ENCODE assay signal across 26 cellular contexts in genomic region chr16:65756163-65756562, GRCh38.
"Had no signal": no experiment of that assay in that cellular context is flagged by ENCODE, and none has a peak within 500 bp of the region (broad histone marks: within the 10 kb centered on the region; RNA-seq: fewer than 3 reads in every experiment).

No MANE protein-coding gene starts in this region.

- H3K9me3 Mint-ChIP-seq: activated B cell treated with CpG ODN at 0.5 μM for 24 hours; activated CD4-positive, alpha-beta memory T cell treated with anti-CD3 and anti-CD28 coated beads for 36 hours; activated CD4-positive, alpha-beta T cell treated with anti-CD3 and anti-CD28 coated beads, Interleukin-2, amount 10 ng/mL, durations not matched to agents 7 days and 5 days; activated naive CD4-positive, alpha-beta T cell treated with anti-CD3 and anti-CD28 coated beads for 36 hours had no signal

- H3K27me3 ChIP-seq: brain microvascular endothelial cell, cardiac muscle cell had no signal

- H3K27me3 Mint-ChIP-seq: activated B cell treated with CpG ODN at 0.5 μM for 24 hours; activated CD4-positive, alpha-beta memory T cell treated with anti-CD3 and anti-CD28 coated beads for 36 hours; activated CD4-positive, alpha-beta T cell treated with anti-CD3 and anti-CD28 coated beads, Interleukin-2, amount 10 ng/mL, durations not matched to agents 7 days and 5 days; activated naive CD8-positive, alpha-beta T cell; activated T-helper 17 cell treated with anti-CD3 and anti-CD28 coated beads, Interleukin-2, amount 50 U/mL, for 72 hours; T-helper 17 cell had no signal

- H3K36me3 Mint-ChIP-seq: activated CD4-positive, alpha-beta memory T cell treated with anti-CD3 and anti-CD28 coated beads for 36 hours; activated naive CD8-positive, alpha-beta T cell had no signal

- DNase-seq: activated B cell treated with CpG ODN at 0.5 μM for 24 hours; activated CD4-positive, alpha-beta memory T cell treated with anti-CD3 and anti-CD28 coated beads for 36 hours; activated CD4-positive, alpha-beta T cell treated with anti-CD3 and anti-CD28 coated beads for 1 hour; activated CD4-positive, alpha-beta T cell treated with anti-CD3 and anti-CD28 coated beads, Interleukin-2, amount 10 ng/mL, durations not matched to agents 7 days and 5 days; activated CD8-positive, alpha-beta memory T cell treated with anti-CD3 and anti-CD28 coated beads for 24 hours; activated gamma-delta T cell; activated naive CD4-positive, alpha-beta T cell treated with anti-CD3 and anti-CD28 coated beads for 36 hours; activated T-cell treated with anti-CD3 and anti-CD28 coated beads, Interleukin-2, amount 50 U/mL, for 48 hours; brain microvascular endothelial cell; KG1; NCI-H1092; NCI-H1417; NCI-H1694; NCI-H2029; NCI-H2107; NCI-H2171 treated with DMSO at 0.1 percent for 48 hours; NCI-H226; NCI-H526; RPMI8226; T-helper 17 cell; T-helper 9 cell had no signal

- H3K4me1 Mint-ChIP-seq: activated B cell treated with CpG ODN at 0.5 μM for 24 hours; activated CD4-positive, alpha-beta T cell treated with anti-CD3 and anti-CD28 coated beads, Interleukin-2, amount 10 ng/mL, durations not matched to agents 7 days and 5 days; activated T-helper 17 cell treated with anti-CD3 and anti-CD28 coated beads, Interleukin-2, amount 50 U/mL, for 72 hours; T-helper 17 cell had no signal

- H3K27ac Mint-ChIP-seq: activated B cell treated with CpG ODN at 0.5 μM for 24 hours; activated CD4-positive, alpha-beta memory T cell treated with anti-CD3 and anti-CD28 coated beads for 36 hours; activated CD4-positive, alpha-beta T cell treated with anti-CD3 and anti-CD28 coated beads, Interleukin-2, amount 10 ng/mL, durations not matched to agents 7 days and 5 days; activated naive CD4-positive, alpha-beta T cell treated with anti-CD3 and anti-CD28 coated beads for 36 hours; activated naive CD8-positive, alpha-beta T cell; activated T-helper 17 cell treated with anti-CD3 and anti-CD28 coated beads, Interleukin-2, amount 50 U/mL, for 72 hours; T-helper 17 cell had no signal

- ATAC-seq: activated T-helper 17 cell treated with anti-CD3 and anti-CD28 coated beads, Interleukin-2, amount 50 U/mL, for 72 hours; Panc1; Right ventricle myocardium inferior; T-helper 17 cell had no signal

- H3K4me3 ChIP-seq: cardiac muscle cell had no signal

- H3K36me3 ChIP-seq: brain microvascular endothelial cell, cardiac muscle cell had no signal

- H3K4me3 Mint-ChIP-seq: activated B cell treated with CpG ODN at 0.5 μM for 24 hours; activated CD4-positive, alpha-beta memory T cell treated with anti-CD3 and anti-CD28 coated beads for 36 hours; activated CD4-positive, alpha-beta T cell treated with anti-CD3 and anti-CD28 coated beads, Interleukin-2, amount 10 ng/mL, durations not matched to agents 7 days and 5 days; activated naive CD4-positive, alpha-beta T cell treated with anti-CD3 and anti-CD28 coated beads for 36 hours; activated naive CD8-positive, alpha-beta T cell; activated T-helper 17 cell treated with anti-CD3 and anti-CD28 coated beads, Interleukin-2, amount 50 U/mL, for 72 hours; T-helper 17 cell had no signal

- H3K27ac ChIP-seq: brain microvascular endothelial cell, cardiac muscle cell had no signal
